13 cellular contexts compared by ENCODE assay signal in the genomic region with DNA sequence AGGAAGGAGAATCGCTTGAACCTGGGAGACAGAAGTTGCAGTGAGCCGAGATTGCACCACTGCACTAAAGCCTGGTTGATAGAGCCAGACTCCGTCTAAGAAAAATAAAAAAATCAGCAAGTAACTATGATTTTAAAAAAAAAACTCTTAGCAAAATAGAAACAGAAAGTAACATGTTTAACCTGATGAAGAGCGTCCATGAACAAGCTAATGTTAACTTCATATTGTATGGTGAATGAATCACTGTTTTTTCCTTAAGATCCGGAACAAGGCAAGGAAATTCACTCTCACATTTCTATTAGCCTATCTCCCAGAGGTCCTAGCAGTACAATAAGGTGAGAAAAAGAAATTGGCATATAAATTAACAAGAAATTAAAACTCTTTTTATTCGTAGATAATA.
"Had no signal": no experiment of that assay in that cellular context is flagged by ENCODE, and none has a peak within 500 bp of the region (broad histone marks: within the 10 kb centered on the region; RNA-seq: fewer than 3 reads in every experiment).

No MANE protein-coding gene starts in this region.

- H3K4me3 Mint-ChIP-seq: activated naive CD4-positive, alpha-beta T cell treated with anti-CD3 and anti-CD28 coated beads, Interleukin-2, amount 50 U/mL, for 24 hours had no signal

- H3K27me3 Mint-ChIP-seq: activated naive CD4-positive, alpha-beta T cell treated with anti-CD3 and anti-CD28 coated beads, Interleukin-2, amount 50 U/mL, for 24 hours had no signal

- H3K27ac Mint-ChIP-seq: activated naive CD4-positive, alpha-beta T cell treated with anti-CD3 and anti-CD28 coated beads, Interleukin-2, amount 50 U/mL, for 24 hours had no signal

- H3K27me3 ChIP-seq: body of pancreas, ovary, transverse colon had no signal

- H3K27ac ChIP-seq: body of pancreas, coronary artery, epithelial cell of prostate, ovary, transverse colon had no signal

- H3K36me3 ChIP-seq: ovary had no signal

- DNase-seq: activated effector memory CD4-positive, alpha-beta T cell treated with Interleukin-2 at 50 U/mL for 16 hours; amygdala; body of pancreas; caudate nucleus; effector memory CD4-positive, alpha-beta T cell; foreskin melanocyte; left colon; ovary; stimulated activated CD4-positive, alpha-beta T cell treated with anti-CD3 and anti-CD28 coated beads, Interleukin-1b, Interleukin-23, amount 100 ng/mL, for 48 hours; transverse colon had no signal

- H3K4me1 ChIP-seq: body of pancreas had no signal

- H3K9me3 ChIP-seq: body of pancreas, ovary, transverse colon had no signal

- H3K4me3 ChIP-seq: body of pancreas, coronary artery, ovary, transverse colon had no signal

- ATAC-seq: body of pancreas, left colon had no signal
